ENCODE assay signal across 1 cellular context in the genomic region with DNA sequence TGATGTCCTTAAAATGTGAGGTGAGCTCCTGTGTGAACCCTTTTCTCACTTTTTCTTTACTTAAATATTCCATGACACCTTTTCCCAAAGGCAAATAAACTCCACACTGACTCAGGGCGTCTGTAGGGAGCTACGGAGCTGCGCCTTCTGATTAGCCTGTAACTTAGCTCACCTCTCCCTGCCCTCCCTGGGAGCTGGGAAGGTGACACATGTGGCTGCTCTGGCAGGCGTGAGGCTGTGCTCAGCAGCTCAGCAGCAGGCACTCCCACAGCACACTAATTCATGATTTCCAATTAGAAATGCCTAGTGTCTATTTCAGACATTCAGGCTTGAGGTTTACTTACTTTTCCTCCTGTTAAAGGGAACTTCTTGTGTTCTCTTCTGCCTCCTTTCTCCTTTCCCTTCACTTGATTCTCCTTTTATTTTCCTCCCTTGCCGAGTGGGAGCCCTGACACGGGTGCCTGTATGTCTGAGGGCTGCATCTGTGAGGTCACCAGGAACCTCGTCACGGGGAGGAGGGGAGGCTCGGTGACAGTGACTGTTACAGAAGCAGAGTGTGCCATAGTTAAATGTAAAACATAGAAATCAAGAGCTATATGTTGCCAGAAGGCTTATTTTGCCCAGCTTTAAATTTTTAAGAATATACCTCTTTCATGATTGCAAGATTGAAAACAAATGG.
TF ChIP-seq lines count a peak whose summit lies in the region.

No MANE protein-coding gene starts in this region.

TF ChIP-seq in GM23338, 12 proteins besides CTCF, POLR2A, EP300 and RAD21 (continued from another document):
- TF ChIP-seq, protein P1, sequence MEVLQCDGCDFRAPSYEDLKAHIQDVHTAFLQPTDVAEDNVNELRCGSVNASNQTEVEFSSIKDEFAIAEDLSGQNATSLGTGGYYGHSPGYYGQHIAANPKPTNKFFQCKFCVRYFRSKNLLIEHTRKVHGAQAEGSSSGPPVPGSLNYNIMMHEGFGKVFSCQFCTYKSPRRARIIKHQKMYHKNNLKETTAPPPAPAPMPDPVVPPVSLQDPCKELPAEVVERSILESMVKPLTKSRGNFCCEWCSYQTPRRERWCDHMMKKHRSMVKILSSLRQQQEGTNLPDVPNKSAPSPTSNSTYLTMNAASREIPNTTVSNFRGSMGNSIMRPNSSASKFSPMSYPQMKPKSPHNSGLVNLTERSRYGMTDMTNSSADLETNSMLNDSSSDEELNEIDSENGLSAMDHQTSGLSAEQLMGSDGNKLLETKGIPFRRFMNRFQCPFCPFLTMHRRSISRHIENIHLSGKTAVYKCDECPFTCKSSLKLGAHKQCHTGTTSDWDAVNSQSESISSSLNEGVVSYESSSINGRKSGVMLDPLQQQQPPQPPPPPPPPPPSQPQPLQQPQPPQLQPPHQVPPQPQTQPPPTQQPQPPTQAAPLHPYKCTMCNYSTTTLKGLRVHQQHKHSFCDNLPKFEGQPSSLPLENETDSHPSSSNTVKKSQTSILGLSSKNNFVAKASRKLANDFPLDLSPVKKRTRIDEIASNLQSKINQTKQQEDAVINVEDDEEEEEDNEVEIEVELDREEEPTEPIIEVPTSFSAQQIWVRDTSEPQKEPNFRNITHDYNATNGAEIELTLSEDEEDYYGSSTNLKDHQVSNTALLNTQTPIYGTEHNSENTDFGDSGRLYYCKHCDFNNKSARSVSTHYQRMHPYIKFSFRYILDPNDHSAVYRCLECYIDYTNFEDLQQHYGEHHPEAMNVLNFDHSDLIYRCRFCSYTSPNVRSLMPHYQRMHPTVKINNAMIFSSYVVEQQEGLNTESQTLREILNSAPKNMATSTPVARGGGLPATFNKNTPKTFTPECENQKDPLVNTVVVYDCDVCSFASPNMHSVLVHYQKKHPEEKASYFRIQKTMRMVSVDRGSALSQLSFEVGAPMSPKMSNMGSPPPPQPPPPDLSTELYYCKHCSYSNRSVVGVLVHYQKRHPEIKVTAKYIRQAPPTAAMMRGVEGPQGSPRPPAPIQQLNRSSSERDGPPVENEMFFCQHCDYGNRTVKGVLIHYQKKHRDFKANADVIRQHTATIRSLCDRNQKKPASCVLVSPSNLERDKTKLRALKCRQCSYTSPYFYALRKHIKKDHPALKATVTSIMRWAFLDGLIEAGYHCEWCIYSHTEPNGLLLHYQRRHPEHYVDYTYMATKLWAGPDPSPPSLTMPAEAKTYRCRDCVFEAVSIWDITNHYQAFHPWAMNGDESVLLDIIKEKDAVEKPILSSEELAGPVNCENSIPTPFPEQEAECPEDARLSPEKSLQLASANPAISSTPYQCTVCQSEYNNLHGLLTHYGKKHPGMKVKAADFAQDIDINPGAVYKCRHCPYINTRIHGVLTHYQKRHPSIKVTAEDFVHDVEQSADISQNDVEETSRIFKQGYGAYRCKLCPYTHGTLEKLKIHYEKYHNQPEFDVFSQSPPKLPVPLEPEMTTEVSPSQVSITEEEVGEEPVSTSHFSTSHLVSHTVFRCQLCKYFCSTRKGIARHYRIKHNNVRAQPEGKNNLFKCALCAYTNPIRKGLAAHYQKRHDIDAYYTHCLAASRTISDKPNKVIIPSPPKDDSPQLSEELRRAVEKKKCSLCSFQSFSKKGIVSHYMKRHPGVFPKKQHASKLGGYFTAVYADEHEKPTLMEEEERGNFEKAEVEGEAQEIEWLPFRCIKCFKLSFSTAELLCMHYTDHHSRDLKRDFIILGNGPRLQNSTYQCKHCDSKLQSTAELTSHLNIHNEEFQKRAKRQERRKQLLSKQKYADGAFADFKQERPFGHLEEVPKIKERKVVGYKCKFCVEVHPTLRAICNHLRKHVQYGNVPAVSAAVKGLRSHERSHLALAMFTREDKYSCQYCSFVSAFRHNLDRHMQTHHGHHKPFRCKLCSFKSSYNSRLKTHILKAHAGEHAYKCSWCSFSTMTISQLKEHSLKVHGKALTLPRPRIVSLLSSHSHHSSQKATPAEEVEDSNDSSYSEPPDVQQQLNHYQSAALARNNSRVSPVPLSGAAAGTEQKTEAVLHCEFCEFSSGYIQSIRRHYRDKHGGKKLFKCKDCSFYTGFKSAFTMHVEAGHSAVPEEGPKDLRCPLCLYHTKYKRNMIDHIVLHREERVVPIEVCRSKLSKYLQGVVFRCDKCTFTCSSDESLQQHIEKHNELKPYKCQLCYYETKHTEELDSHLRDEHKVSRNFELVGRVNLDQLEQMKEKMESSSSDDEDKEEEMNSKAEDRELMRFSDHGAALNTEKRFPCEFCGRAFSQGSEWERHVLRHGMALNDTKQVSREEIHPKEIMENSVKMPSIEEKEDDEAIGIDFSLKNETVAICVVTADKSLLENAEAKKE (CRISPR knock-in tag; IDR thresholded peaks at IDR 0.05): no peak
- TF ChIP-seq EZH2 (IDR thresholded peaks at IDR 0.05; ENCODE audit: low read depth, unreplicated experiment): no peak
- TF ChIP-seq JUNB (IDR thresholded peaks at IDR 0.05; ENCODE audit: unreplicated experiment): no peak
- TF ChIP-seq, protein P2, sequence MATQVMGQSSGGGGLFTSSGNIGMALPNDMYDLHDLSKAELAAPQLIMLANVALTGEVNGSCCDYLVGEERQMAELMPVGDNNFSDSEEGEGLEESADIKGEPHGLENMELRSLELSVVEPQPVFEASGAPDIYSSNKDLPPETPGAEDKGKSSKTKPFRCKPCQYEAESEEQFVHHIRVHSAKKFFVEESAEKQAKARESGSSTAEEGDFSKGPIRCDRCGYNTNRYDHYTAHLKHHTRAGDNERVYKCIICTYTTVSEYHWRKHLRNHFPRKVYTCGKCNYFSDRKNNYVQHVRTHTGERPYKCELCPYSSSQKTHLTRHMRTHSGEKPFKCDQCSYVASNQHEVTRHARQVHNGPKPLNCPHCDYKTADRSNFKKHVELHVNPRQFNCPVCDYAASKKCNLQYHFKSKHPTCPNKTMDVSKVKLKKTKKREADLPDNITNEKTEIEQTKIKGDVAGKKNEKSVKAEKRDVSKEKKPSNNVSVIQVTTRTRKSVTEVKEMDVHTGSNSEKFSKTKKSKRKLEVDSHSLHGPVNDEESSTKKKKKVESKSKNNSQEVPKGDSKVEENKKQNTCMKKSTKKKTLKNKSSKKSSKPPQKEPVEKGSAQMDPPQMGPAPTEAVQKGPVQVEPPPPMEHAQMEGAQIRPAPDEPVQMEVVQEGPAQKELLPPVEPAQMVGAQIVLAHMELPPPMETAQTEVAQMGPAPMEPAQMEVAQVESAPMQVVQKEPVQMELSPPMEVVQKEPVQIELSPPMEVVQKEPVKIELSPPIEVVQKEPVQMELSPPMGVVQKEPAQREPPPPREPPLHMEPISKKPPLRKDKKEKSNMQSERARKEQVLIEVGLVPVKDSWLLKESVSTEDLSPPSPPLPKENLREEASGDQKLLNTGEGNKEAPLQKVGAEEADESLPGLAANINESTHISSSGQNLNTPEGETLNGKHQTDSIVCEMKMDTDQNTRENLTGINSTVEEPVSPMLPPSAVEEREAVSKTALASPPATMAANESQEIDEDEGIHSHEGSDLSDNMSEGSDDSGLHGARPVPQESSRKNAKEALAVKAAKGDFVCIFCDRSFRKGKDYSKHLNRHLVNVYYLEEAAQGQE (IDR thresholded peaks at IDR 0.05; ENCODE audit: unreplicated experiment): no peak
- TF ChIP-seq, protein P3, sequence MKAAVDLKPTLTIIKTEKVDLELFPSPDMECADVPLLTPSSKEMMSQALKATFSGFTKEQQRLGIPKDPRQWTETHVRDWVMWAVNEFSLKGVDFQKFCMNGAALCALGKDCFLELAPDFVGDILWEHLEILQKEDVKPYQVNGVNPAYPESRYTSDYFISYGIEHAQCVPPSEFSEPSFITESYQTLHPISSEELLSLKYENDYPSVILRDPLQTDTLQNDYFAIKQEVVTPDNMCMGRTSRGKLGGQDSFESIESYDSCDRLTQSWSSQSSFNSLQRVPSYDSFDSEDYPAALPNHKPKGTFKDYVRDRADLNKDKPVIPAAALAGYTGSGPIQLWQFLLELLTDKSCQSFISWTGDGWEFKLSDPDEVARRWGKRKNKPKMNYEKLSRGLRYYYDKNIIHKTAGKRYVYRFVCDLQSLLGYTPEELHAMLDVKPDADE (IDR thresholded peaks at IDR 0.05): no peak
